In the genomic region with DNA sequence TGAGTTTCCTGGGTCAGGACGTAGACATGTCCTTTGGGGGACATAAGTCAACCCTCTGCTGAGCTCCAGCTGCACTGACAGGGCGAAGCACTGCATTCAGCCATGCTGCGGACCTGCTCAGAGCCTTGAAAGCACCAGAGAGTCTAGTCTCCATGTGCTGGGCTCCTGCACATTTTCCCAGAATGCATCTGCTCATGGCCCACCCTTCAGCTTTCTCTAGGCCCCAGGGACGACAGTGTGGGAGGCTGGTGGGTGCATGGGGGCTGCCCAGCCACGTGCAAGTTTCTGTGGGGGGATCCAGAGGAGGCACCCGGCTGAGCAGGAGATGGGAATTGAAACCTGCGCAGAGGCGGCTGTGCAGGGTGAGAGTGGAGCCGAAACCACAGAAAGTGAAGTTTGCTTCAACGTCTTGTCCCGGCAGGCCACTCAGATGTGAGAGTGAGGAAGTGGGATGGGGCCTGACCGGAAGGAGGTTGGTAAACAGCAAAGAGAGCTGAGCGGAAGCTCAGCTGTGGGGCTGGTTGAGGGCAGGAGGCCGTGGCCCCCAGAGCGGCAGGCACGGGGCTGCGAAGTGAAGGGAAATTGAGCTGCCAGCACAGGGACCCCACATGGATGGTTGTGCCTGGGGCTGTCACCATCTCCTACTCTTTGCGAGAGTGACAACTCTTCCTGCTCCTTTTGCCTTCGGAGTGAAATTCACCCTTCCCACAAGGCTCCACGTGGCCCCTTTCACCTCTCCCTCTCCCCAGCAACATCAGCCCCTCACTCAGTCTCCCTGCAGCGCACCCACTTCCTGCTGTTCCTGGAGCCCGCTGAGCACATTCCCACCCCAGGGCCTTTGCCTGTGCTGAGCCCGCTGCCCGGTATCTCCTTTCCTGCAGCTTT, we compare ENCODE assay signal across 8 cellular contexts. TPM values are rescaled to one million over a fixed set of nuclear protein-coding genes. Genes with fewer than 3 reads are reported as not detected.
DNase-seq lines count a peak whose midpoint lies in the region; ATAC-seq and TF ChIP-seq lines count a peak whose summit lies in the region.

No MANE protein-coding gene starts in this region.

- no peak for TF ChIP-seq CTCF in CD8-positive, alpha-beta T cell (IDR thresholded peaks at IDR 0.05)
- no peak for TF ChIP-seq CTCF in left ventricle myocardium inferior (IDR thresholded peaks at IDR 0.05; ENCODE audit: borderline replicate concordance)

- H3K4me1 ChIP-seq in CD8-positive, alpha-beta T cell (ENCODE audit: insufficient read depth, low read length), result peaks cover 39% of the 10 kb centered on the region
- H3K4me1 ChIP-seq in left ventricle myocardium inferior, result peaks cover 12% of the 10 kb centered on the region

- H3K9me3 Mint-ChIP-seq in CD8-positive, alpha-beta T cell, result no peaks in the 10 kb centered on the region
- H3K9me3 Mint-ChIP-seq in activated CD4-positive, alpha-beta memory T cell treated with anti-CD3 and anti-CD28 coated beads, Interleukin-2, amount 10 ng/mL, durations not matched to agents 7 days and 5 days, result peaks cover 4% of the 10 kb centered on the region

- intact Hi-C loops in CD8-positive, alpha-beta T cell (cut with DNase I, micrococcal nuclease), result no loop called here
- intact Hi-C loops in left ventricle myocardium inferior (cut with micrococcal nuclease), result no loop called here

- peaks cover 9% of the 10 kb centered on the region for H3K36me3 Mint-ChIP-seq in CD8-positive, alpha-beta T cell
- peaks cover 16% of the 10 kb centered on the region for H3K36me3 Mint-ChIP-seq in activated CD4-positive, alpha-beta memory T cell treated with anti-CD3 and anti-CD28 coated beads, Interleukin-2, amount 10 ng/mL, durations not matched to agents 7 days and 5 days (ENCODE audit: low read depth)

- CTCF ChIA-PET in CD8-positive, alpha-beta T cell (lab: Charles Lee), result interaction anchor here (0.7 to 1.5 kb wide), 7 partner anchors 9 to 57 kb away, joined by 3 to 7 read pairs (median 3); a partner anchor contains a TSS
- CTCF ChIA-PET in activated CD4-positive, alpha-beta memory T cell treated with anti-CD3 and anti-CD28 coated beads, Interleukin-2, amount 10 ng/mL, durations not matched to agents 7 days and 5 days (lab: Charles Lee), result interaction anchor here (1.3 to 1.5 kb wide), 2 partner anchors 12 to 27 kb away, joined by 4 to 9 read pairs; a partner anchor contains a TSS

- H3K4me1 Mint-ChIP-seq in CD8-positive, alpha-beta T cell (ENCODE audit: low read depth), result peaks cover 30% of the 10 kb centered on the region
- H3K4me1 Mint-ChIP-seq in activated CD4-positive, alpha-beta memory T cell treated with anti-CD3 and anti-CD28 coated beads, Interleukin-2, amount 10 ng/mL, durations not matched to agents 7 days and 5 days, result peaks cover 24% of the 10 kb centered on the region

- peak; percentile 73 for ATAC-seq in CD8-positive, alpha-beta T cell
- peak; percentile 79 for ATAC-seq in GM19463 (IDR thresholded peaks at IDR 0.05; ENCODE audit: unreplicated experiment)
- peak; percentile 76 for ATAC-seq in HG03520 (IDR thresholded peaks at IDR 0.05; ENCODE audit: unreplicated experiment)

- DNase-seq in CD8-positive, alpha-beta T cell, result peak in 6 of 7 experiments; percentile 24 to 82 (median 56)
- peak; percentile 78 for DNase-seq in activated CD4-positive, alpha-beta memory T cell treated with anti-CD3 and anti-CD28 coated beads, Interleukin-2, amount 10 ng/mL, durations not matched to agents 7 days and 5 days
- DNase-seq in left ventricle myocardium inferior, result peak; percentile 57
- DNase-seq in stimulated activated naive CD4-positive, alpha-beta T cell treated with Interleukin-2 at 50 U/mL for 16 hours (lab: John Stamatoyannopoulos, UW), result peak; percentile 16
- DNase-seq in NCI-H1436 treated with DMSO at 0.1 percent for 48 hours (lab: John Stamatoyannopoulos, UW), result no peak
- DNase-seq in RKO (ENCODE audit: low spot score), result no peak

- no peaks in the 10 kb centered on the region for H3K9me3 ChIP-seq in CD8-positive, alpha-beta T cell (ENCODE audit: low read length)
- peaks cover 4% of the 10 kb centered on the region for H3K9me3 ChIP-seq in left ventricle myocardium inferior (replicated peaks)

- POLR2A ChIA-PET in CD8-positive, alpha-beta T cell (lab: Charles Lee), result interaction anchor here (0.7 to 5.0 kb wide), 8 partner anchors 12 to 51 kb away, joined by 3 to 41 read pairs (median 4); a partner anchor contains a TSS
- POLR2A ChIA-PET in activated CD4-positive, alpha-beta memory T cell treated with anti-CD3 and anti-CD28 coated beads, Interleukin-2, amount 10 ng/mL, durations not matched to agents 7 days and 5 days (lab: Charles Lee), result interaction anchor here (0.6 to 3.5 kb wide), 7 partner anchors 9 to 120 kb away, joined by 3 to 17 read pairs (median 3); a partner anchor contains a TSS

- H3K36me3 ChIP-seq in CD8-positive, alpha-beta T cell (ENCODE audit: insufficient read depth, low read length), result no peaks in the 10 kb centered on the region
- peaks cover 30% of the 10 kb centered on the region for H3K36me3 ChIP-seq in left ventricle myocardium inferior

- H3K27me3 ChIP-seq in CD8-positive, alpha-beta T cell (ENCODE audit: insufficient read depth, low read length), result no peaks in the 10 kb centered on the region
- H3K27me3 ChIP-seq in left ventricle myocardium inferior (ENCODE audit: low read depth), result peaks cover 41% of the 10 kb centered on the region

- H3K27me3 Mint-ChIP-seq in CD8-positive, alpha-beta T cell (ENCODE audit: low read depth), result no peaks in the 10 kb centered on the region
- H3K27me3 Mint-ChIP-seq in activated CD4-positive, alpha-beta memory T cell treated with anti-CD3 and anti-CD28 coated beads, Interleukin-2, amount 10 ng/mL, durations not matched to agents 7 days and 5 days, result peaks cover 2% of the 10 kb centered on the region

- H3K4me3 Mint-ChIP-seq in CD8-positive, alpha-beta T cell, result peak overlapping the region; percentile 72
- peak overlapping the region; percentile 54 for H3K4me3 Mint-ChIP-seq in activated CD4-positive, alpha-beta memory T cell treated with anti-CD3 and anti-CD28 coated beads, Interleukin-2, amount 10 ng/mL, durations not matched to agents 7 days and 5 days

- H3K4me3 ChIP-seq in CD8-positive, alpha-beta T cell (ENCODE audit: low read depth, low read length), result peak overlapping the region; percentile 34
- no peak overlapping the region for H3K4me3 ChIP-seq in left ventricle myocardium inferior

- H3K27ac Mint-ChIP-seq in CD8-positive, alpha-beta T cell, result peak overlapping the region; percentile 93
- H3K27ac Mint-ChIP-seq in activated CD4-positive, alpha-beta memory T cell treated with anti-CD3 and anti-CD28 coated beads, Interleukin-2, amount 10 ng/mL, durations not matched to agents 7 days and 5 days, result peak overlapping the region; percentile 73

- H3K27ac ChIP-seq in CD8-positive, alpha-beta T cell (ENCODE audit: low read depth, low read length), result peak overlapping the region; percentile 46
- H3K27ac ChIP-seq in left ventricle myocardium inferior (replicated peaks), result peak overlapping the region; percentile 54

RNA-seq across cellular contexts. Expression of a gene that starts 11.8 kb away (rescaled TPM):
- 10 to 100 TPM; 34.7 TPM for total RNA-seq in CD8-positive, alpha-beta T cell
- total RNA-seq in activated CD4-positive, alpha-beta memory T cell treated with anti-CD3 and anti-CD28 coated beads, Interleukin-2, amount 10 ng/mL, durations not matched to agents 7 days and 5 days, result 10 to 100 TPM; 65.0 to 65.9 TPM
- total RNA-seq in left ventricle myocardium inferior, result 19.9 TPM

RNA-seq across cellular contexts. Expression of a gene that starts 32.2 kb away (rescaled TPM):
- total RNA-seq in CD8-positive, alpha-beta T cell, result 10 to 100 TPM; 22.7 to 26.3 TPM
- 10 to 100 TPM; 36.1 to 38.9 TPM for total RNA-seq in activated CD4-positive, alpha-beta memory T cell treated with anti-CD3 and anti-CD28 coated beads, Interleukin-2, amount 10 ng/mL, durations not matched to agents 7 days and 5 days
- total RNA-seq in left ventricle myocardium inferior, result 31.2 TPM

RNA-seq across cellular contexts. Expression of a gene that starts 52.9 kb away (rescaled TPM):
- 1 to 10 TPM; 8.1 to 9.4 TPM for total RNA-seq in CD8-positive, alpha-beta T cell
- 1 to 10 TPM; 3.6 to 4.1 TPM for total RNA-seq in activated CD4-positive, alpha-beta memory T cell treated with anti-CD3 and anti-CD28 coated beads, Interleukin-2, amount 10 ng/mL, durations not matched to agents 7 days and 5 days
- total RNA-seq in left ventricle myocardium inferior, result 59.3 TPM

Comparison
In these comparisons a context has a peak if more than half of its experiments do, and no peak if none do; other contexts are left out.
1. DNase-seq: peak in CD8-positive, alpha-beta T cell (6 of 7), activated CD4-positive, alpha-beta memory T cell treated with anti-CD3 and anti-CD28 coated beads, Interleukin-2, amount 10 ng/mL, durations not matched to agents 7 days and 5 days (single experiment), left ventricle myocardium inferior (single experiment) and stimulated activated naive CD4-positive, alpha-beta T cell treated with Interleukin-2 at 50 U/mL for 16 hours (single experiment); none in NCI-H1436 treated with DMSO at 0.1 percent for 48 hours (single experiment) and RKO (single experiment).
2. Peak in every context shown above with its lines, with median percentiles within 50 percentile points of each other: ATAC-seq.